In the genomic region with DNA sequence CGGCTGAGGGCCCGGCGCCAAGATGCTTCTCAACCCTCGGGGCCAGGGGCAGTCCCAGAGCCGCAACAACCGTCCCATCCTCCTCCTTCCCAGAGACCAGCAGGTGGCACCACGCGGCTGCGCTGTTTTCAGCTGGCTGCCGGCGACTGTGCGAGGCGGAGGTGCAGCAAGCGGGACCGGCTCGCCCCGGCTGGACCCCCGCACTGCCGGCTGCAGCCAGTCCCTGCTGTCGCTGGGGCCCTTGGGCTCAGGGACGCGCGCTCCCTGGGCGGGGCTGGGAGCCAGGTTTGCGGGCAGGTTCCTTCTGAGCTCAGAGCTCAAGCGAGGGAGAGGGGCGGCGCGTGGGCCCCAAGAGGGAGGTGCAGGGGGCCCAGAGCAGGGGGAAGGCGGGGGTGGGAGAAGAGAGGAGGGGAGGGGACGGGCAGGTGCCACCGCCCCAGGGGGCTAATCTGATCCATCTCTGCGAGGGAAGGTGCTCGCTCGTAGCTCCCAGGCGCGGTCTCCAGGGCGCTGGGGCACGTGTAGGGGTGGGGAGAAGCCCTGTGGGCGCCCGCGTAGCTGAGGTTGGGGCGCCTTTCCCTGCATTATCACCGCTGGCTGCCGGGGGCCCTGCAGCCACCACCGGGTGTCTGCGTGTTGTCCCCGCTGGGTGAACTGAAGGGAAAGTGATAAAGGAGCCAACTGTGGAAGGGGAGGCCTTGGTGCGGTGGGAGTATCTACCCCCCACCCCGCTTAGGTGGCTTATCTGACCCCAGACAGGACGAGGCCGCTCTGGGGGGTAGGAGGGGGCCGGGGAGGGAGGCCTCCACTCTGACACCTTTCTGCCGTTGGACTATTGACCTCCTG, we compare ENCODE assay signal across 1 cellular context.
TF ChIP-seq lines count a peak whose summit lies in the region.

No MANE protein-coding gene starts in this region.

TF ChIP-seq in K562, 482 proteins besides CTCF, POLR2A, EP300 and RAD21 (continued from another document and continues in another):
- TF ChIP-seq, protein P1, sequence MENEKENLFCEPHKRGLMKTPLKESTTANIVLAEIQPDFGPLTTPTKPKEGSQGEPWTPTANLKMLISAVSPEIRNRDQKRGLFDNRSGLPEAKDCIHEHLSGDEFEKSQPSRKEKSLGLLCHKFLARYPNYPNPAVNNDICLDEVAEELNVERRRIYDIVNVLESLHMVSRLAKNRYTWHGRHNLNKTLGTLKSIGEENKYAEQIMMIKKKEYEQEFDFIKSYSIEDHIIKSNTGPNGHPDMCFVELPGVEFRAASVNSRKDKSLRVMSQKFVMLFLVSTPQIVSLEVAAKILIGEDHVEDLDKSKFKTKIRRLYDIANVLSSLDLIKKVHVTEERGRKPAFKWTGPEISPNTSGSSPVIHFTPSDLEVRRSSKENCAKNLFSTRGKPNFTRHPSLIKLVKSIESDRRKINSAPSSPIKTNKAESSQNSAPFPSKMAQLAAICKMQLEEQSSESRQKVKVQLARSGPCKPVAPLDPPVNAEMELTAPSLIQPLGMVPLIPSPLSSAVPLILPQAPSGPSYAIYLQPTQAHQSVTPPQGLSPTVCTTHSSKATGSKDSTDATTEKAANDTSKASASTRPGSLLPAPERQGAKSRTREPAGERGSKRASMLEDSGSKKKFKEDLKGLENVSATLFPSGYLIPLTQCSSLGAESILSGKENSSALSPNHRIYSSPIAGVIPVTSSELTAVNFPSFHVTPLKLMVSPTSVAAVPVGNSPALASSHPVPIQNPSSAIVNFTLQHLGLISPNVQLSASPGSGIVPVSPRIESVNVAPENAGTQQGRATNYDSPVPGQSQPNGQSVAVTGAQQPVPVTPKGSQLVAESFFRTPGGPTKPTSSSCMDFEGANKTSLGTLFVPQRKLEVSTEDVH (IDR thresholded peaks at IDR 0.05; ENCODE audit: low read depth, partially characterized antibody): peak; percentile 27
- TF ChIP-seq, protein P2, sequence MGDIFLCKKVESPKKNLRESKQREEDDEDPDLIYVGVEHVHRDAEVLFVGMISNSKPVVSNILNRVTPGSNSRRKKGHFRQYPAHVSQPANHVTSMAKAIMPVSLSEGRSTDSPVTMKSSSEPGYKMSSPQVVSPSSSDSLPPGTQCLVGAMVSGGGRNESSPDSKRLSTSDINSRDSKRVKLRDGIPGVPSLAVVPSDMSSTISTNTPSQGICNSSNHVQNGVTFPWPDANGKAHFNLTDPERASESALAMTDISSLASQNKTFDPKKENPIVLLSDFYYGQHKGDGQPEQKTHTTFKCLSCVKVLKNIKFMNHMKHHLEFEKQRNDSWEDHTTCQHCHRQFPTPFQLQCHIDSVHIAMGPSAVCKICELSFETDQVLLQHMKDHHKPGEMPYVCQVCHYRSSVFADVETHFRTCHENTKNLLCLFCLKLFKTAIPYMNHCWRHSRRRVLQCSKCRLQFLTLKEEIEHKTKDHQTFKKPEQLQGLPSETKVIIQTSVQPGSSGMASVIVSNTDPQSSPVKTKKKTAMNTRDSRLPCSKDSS (IDR thresholded peaks at IDR 0.05; ENCODE audit: low read depth, partially characterized antibody): no peak
- TF ChIP-seq, protein P3, sequence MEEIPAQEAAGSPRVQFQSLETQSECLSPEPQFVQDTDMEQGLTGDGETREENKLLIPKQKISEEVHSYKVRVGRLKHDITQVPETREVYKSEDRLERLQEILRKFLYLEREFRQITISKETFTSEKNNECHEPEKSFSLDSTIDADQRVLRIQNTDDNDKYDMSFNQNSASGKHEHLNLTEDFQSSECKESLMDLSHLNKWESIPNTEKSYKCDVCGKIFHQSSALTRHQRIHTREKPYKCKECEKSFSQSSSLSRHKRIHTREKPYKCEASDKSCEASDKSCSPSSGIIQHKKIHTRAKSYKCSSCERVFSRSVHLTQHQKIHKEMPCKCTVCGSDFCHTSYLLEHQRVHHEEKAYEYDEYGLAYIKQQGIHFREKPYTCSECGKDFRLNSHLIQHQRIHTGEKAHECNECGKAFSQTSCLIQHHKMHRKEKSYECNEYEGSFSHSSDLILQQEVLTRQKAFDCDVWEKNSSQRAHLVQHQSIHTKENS (CRISPR knock-in tag; IDR thresholded peaks at IDR 0.05): no peak
- TF ChIP-seq CREBBP (IDR thresholded peaks at IDR 0.05; ENCODE audit: low read depth, low read length): no peak
- TF ChIP-seq TOE1 (IDR thresholded peaks at IDR 0.05; ENCODE audit: borderline replicate concordance): peak; percentile 31; the same call in 1 of the 2 replicates
- no peak for TF ChIP-seq TOE1 (CRISPR knock-in tag; IDR thresholded peaks at IDR 0.05; ENCODE audit: borderline replicate concordance, low read depth)
- TF ChIP-seq ZBTB17 (CRISPR knock-in tag; IDR thresholded peaks at IDR 0.05): peak; percentile 12; the same call in 1 of the 2 replicates
- peak; percentile 59; the same call in 1 of the 2 replicates for TF ChIP-seq KLF6 (CRISPR knock-in tag; IDR thresholded peaks at IDR 0.05; ENCODE audit: borderline replicate concordance)
- TF ChIP-seq FOXO4 (CRISPR knock-in tag; IDR thresholded peaks at IDR 0.05): 0 out of 2 replicates have a peak, but pooled peaks have one; percentile 16
- peak; percentile 20 for TF ChIP-seq DACH1 (IDR thresholded peaks at IDR 0.05; ENCODE audit: partially characterized antibody)
- no peak for TF ChIP-seq FOXJ2 (tag; IDR thresholded peaks at IDR 0.05)
- TF ChIP-seq CEBPB (tag; IDR thresholded peaks at IDR 0.05): no peak
- TF ChIP-seq TFAM (CRISPR knock-in tag; conservative IDR thresholded peaks at IDR 0.05): no peak
- no peak for TF ChIP-seq ZNF134 (CRISPR knock-in tag; conservative IDR thresholded peaks at IDR 0.05)
- TF ChIP-seq ARID2 (IDR thresholded peaks at IDR 0.05): no peak
- TF ChIP-seq, protein P4, sequence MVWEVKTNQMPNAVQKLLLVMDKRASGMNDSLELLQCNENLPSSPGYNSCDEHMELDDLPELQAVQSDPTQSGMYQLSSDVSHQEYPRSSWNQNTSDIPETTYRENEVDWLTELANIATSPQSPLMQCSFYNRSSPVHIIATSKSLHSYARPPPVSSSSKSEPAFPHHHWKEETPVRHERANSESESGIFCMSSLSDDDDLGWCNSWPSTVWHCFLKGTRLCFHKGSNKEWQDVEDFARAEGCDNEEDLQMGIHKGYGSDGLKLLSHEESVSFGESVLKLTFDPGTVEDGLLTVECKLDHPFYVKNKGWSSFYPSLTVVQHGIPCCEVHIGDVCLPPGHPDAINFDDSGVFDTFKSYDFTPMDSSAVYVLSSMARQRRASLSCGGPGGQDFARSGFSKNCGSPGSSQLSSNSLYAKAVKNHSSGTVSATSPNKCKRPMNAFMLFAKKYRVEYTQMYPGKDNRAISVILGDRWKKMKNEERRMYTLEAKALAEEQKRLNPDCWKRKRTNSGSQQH (CRISPR knock-in tag; IDR thresholded peaks at IDR 0.05): peak; percentile 80; the same call in 1 of the 2 replicates
- TF ChIP-seq RBM34 (IDR thresholded peaks at IDR 0.05; ENCODE audit: borderline replicate concordance, insufficient read depth, low read length): no peak
- TF ChIP-seq TAL1 (IDR thresholded peaks at IDR 0.05): peak; percentile 85
- TF ChIP-seq, protein P5, sequence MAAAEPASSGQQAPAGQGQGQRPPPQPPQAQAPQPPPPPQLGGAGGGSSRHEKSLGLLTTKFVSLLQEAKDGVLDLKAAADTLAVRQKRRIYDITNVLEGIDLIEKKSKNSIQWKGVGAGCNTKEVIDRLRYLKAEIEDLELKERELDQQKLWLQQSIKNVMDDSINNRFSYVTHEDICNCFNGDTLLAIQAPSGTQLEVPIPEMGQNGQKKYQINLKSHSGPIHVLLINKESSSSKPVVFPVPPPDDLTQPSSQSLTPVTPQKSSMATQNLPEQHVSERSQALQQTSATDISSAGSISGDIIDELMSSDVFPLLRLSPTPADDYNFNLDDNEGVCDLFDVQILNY (CRISPR knock-in tag; IDR thresholded peaks at IDR 0.05): no peak
- no peak; the same call in 1 of the 2 replicates for TF ChIP-seq ZNF766 (CRISPR knock-in tag; conservative IDR thresholded peaks at IDR 0.05)
- peak; percentile 84 for TF ChIP-seq MAX (CRISPR knock-in tag; IDR thresholded peaks at IDR 0.05)
- no peak for TF ChIP-seq CEBPZ (IDR thresholded peaks at IDR 0.05; ENCODE audit: borderline replicate concordance, low read depth, low read length)
- no peak for TF ChIP-seq TCFL5 (CRISPR knock-in tag; conservative IDR thresholded peaks at IDR 0.05)
- no peak for TF ChIP-seq MAFG (tag; conservative IDR thresholded peaks at IDR 0.05)
- peak in 1 of 2 experiments; percentile 74; a peak in 2 of 4 replicates for TF ChIP-seq ARNT (IDR thresholded peaks at IDR 0.05)
- peak; percentile 18; the same call in 1 of the 2 replicates for TF ChIP-seq ZNF445 (CRISPR knock-in tag; IDR thresholded peaks at IDR 0.05; ENCODE audit: low read depth)
- no peak for TF ChIP-seq ZNF217 (CRISPR knock-in tag; IDR thresholded peaks at IDR 0.05)
- peak in 1 of 2 experiments; percentile 63; a peak in 3 of 4 replicates for TF ChIP-seq NONO (IDR thresholded peaks at IDR 0.05; ENCODE audit: low read depth in 2 of 2, low read length in 1 of 2)
- TF ChIP-seq, protein P6, sequence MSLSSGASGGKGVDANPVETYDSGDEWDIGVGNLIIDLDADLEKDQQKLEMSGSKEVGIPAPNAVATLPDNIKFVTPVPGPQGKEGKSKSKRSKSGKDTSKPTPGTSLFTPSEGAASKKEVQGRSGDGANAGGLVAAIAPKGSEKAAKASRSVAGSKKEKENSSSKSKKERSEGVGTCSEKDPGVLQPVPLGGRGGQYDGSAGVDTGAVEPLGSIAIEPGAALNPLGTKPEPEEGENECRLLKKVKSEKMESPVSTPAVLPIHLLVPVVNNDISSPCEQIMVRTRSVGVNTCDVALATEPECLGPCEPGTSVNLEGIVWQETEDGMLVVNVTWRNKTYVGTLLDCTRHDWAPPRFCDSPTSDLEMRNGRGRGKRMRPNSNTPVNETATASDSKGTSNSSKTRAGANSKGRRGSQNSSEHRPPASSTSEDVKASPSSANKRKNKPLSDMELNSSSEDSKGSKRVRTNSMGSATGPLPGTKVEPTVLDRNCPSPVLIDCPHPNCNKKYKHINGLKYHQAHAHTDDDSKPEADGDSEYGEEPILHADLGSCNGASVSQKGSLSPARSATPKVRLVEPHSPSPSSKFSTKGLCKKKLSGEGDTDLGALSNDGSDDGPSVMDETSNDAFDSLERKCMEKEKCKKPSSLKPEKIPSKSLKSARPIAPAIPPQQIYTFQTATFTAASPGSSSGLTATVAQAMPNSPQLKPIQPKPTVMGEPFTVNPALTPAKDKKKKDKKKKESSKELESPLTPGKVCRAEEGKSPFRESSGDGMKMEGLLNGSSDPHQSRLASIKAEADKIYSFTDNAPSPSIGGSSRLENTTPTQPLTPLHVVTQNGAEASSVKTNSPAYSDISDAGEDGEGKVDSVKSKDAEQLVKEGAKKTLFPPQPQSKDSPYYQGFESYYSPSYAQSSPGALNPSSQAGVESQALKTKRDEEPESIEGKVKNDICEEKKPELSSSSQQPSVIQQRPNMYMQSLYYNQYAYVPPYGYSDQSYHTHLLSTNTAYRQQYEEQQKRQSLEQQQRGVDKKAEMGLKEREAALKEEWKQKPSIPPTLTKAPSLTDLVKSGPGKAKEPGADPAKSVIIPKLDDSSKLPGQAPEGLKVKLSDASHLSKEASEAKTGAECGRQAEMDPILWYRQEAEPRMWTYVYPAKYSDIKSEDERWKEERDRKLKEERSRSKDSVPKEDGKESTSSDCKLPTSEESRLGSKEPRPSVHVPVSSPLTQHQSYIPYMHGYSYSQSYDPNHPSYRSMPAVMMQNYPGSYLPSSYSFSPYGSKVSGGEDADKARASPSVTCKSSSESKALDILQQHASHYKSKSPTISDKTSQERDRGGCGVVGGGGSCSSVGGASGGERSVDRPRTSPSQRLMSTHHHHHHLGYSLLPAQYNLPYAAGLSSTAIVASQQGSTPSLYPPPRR (CRISPR knock-in tag; IDR thresholded peaks at IDR 0.05; ENCODE audit: borderline replicate concordance): no peak
- no peak for TF ChIP-seq ZZZ3 (IDR thresholded peaks at IDR 0.05)
- no peak for TF ChIP-seq HMG20A (CRISPR knock-in tag; conservative IDR thresholded peaks at IDR 0.05)
- TF ChIP-seq USF2 (CRISPR knock-in tag; IDR thresholded peaks at IDR 0.05): peak; percentile 72
- TF ChIP-seq XRCC4 (IDR thresholded peaks at IDR 0.05; ENCODE audit: extremely low read depth, insufficient read depth, insufficient read length): no peak
- no peak for TF ChIP-seq POU5F1 (IDR thresholded peaks at IDR 0.05; ENCODE audit: borderline replicate concordance, low read depth, low read length, partially characterized antibody)
- TF ChIP-seq MEF2D (tag; conservative IDR thresholded peaks at IDR 0.05; ENCODE audit: low read depth): no peak
- no peak for TF ChIP-seq ZNF717 (CRISPR knock-in tag; IDR thresholded peaks at IDR 0.05)
- no peak for TF ChIP-seq NFIX (CRISPR knock-in tag; IDR thresholded peaks at IDR 0.05; ENCODE audit: low read depth)
